7 cellular contexts compared by ENCODE assay signal in genomic region chr9:126327016-126327749, GRCh38. TPM values are rescaled to one million over a fixed set of nuclear protein-coding genes. Genes with fewer than 3 reads are reported as not detected.
A peak's percentile ranks its signal among the peaks of the same experiment; 100 is the strongest.
DNase-seq lines count a peak whose midpoint lies in the region; ATAC-seq, FAIRE-seq and TF ChIP-seq lines count a peak whose summit lies in the region.

No MANE protein-coding gene starts in this region.

- TF ChIP-seq CTCF in cardiac fibroblast (IDR thresholded peaks at IDR 0.05; ENCODE audit: low read depth, low read length) = no peak

- DNase-seq in H54 (ENCODE audit: insufficient read length, low spot score) (peak; percentile 50), RKO (ENCODE audit: low spot score) (peak; percentile 40), cardiac fibroblast (ENCODE audit: low read depth in 2 of 2) (no peak), left colon (peak in 1 of 2 donors; percentile 30), dedifferentiated amniotic fluid mesenchymal stem cell (ENCODE audit: extremely low spot score) (no peak)
- DNase-seq in stimulated activated CD8-positive, alpha-beta memory T cell treated with anti-CD3 and anti-CD28 coated beads, Interleukin-4, amount 100 ng/mL, for 48 hours = peak; percentile 34

- no peak for TF ChIP-seq POLR2A in H54 (IDR thresholded peaks at IDR 0.05; ENCODE audit: low read depth, low read length)

- FAIRE-seq in H54 (lab: Jason Lieb, UNC) = no peak

- ATAC-seq in left colon = peak; percentile 67
- no peak for ATAC-seq in HG03135 (IDR thresholded peaks at IDR 0.05; ENCODE audit: unreplicated experiment)

- H3K4me3 ChIP-seq in cardiac fibroblast (replicated peaks in 1 of 2; ENCODE audit: low read depth in 2 of 2, low read length in 2 of 2) = peak overlapping the region; percentile 52 to 59

- intact Hi-C loops in left colon (cut with DNase I, micrococcal nuclease) = no loop called here

RNA-seq across cellular contexts. Expression of gene MVB12B, which starts 0.6 kb away (rescaled TPM):
- 10 to 100 TPM; 16.1 to 17.2 TPM for total RNA-seq in left colon

Comparison
In these comparisons a context has a peak if more than half of its experiments do, and no peak if none do; other contexts are left out.
1. DNase-seq: peak in H54 (single experiment), RKO (single experiment) and stimulated activated CD8-positive, alpha-beta memory T cell treated with anti-CD3 and anti-CD28 coated beads, Interleukin-4, amount 100 ng/mL, for 48 hours (single experiment); none in cardiac fibroblast (0 of 2) and dedifferentiated amniotic fluid mesenchymal stem cell (single experiment).